In genomic region chr1:195325181-195325580, GRCh38 we compare ENCODE assay signal across 22 cellular contexts.
"Had no signal": no experiment of that assay in that cellular context is flagged by ENCODE, and none has a peak within 500 bp of the region (broad histone marks: within the 10 kb centered on the region; RNA-seq: fewer than 3 reads in every experiment).

No MANE protein-coding gene starts in this region.

- H3K36me3 ChIP-seq: neural progenitor cell, neutrophil, suprapubic skin, tibial nerve, vagina had no signal

- H3K4me3 ChIP-seq: lung, neural progenitor cell, skin epidermis, suprapubic skin, tibial nerve, vagina had no signal

- DNase-seq: hypothalamus; immature natural killer cell; mesendoderm; naive B cell; natural killer cell; nephron progenitor cell; occipital lobe; stimulated activated CD4-positive, alpha-beta T cell treated with anti-CD3 and anti-CD28 coated beads, Interleukin-4, amount 100 ng/mL, for 24 hours; stimulated activated naive CD4-positive, alpha-beta T cell had no signal

- H3K27me3 ChIP-seq: neural progenitor cell, neutrophil, suprapubic skin, tibial nerve, vagina had no signal

- FAIRE-seq: islet of Langerhans had no signal

- H3K27ac ChIP-seq: neural progenitor cell, neutrophil, parathyroid adenoma, skin epidermis, suprapubic skin, tibial nerve, vagina had no signal

- H3K9ac ChIP-seq: neural progenitor cell, parathyroid adenoma had no signal

- H3K9me3 ChIP-seq: neutrophil, suprapubic skin, tibial nerve, vagina had no signal

- ATAC-seq: left lobe of liver; natural killer cell; right cardiac atrium; sciatic nerve; stimulated activated effector memory CD8-positive, alpha-beta T cell treated with anti-CD3 and anti-CD28 coated beads, Interleukin-12 subunit alpha, Interleukin-12 subunit beta, amount 100 ng/mL, for 72 hours had no signal

- H3K4me1 ChIP-seq: neural progenitor cell, parathyroid adenoma, suprapubic skin, tibial nerve, vagina had no signal
